In genomic region chr5:76794871-76795270, GRCh38 we compare ENCODE assay signal across 1 cellular context.
TF ChIP-seq lines count a peak whose summit lies in the region.

No MANE protein-coding gene starts in this region.

TF ChIP-seq in A549, 52 proteins besides CTCF, POLR2A, EP300 and RAD21:
- TF ChIP-seq, protein P1, sequence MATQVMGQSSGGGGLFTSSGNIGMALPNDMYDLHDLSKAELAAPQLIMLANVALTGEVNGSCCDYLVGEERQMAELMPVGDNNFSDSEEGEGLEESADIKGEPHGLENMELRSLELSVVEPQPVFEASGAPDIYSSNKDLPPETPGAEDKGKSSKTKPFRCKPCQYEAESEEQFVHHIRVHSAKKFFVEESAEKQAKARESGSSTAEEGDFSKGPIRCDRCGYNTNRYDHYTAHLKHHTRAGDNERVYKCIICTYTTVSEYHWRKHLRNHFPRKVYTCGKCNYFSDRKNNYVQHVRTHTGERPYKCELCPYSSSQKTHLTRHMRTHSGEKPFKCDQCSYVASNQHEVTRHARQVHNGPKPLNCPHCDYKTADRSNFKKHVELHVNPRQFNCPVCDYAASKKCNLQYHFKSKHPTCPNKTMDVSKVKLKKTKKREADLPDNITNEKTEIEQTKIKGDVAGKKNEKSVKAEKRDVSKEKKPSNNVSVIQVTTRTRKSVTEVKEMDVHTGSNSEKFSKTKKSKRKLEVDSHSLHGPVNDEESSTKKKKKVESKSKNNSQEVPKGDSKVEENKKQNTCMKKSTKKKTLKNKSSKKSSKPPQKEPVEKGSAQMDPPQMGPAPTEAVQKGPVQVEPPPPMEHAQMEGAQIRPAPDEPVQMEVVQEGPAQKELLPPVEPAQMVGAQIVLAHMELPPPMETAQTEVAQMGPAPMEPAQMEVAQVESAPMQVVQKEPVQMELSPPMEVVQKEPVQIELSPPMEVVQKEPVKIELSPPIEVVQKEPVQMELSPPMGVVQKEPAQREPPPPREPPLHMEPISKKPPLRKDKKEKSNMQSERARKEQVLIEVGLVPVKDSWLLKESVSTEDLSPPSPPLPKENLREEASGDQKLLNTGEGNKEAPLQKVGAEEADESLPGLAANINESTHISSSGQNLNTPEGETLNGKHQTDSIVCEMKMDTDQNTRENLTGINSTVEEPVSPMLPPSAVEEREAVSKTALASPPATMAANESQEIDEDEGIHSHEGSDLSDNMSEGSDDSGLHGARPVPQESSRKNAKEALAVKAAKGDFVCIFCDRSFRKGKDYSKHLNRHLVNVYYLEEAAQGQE (IDR thresholded peaks at IDR 0.05) = no peak
- TF ChIP-seq RARB (CRISPR knock-in tag; IDR thresholded peaks at IDR 0.05) (no peak), CEBPB (IDR thresholded peaks at IDR 0.05) (peak; percentile 51 to 63; a peak in 3 of 4 replicates), CHD2 (IDR thresholded peaks at IDR 0.05; ENCODE audit: low read length, partially characterized antibody) (no peak), CHD4 (IDR thresholded peaks at IDR 0.05; ENCODE audit: borderline replicate concordance) (no peak), TP53 (CRISPR knock-in tag; IDR thresholded peaks at IDR 0.05) (no peak), MAFK (IDR thresholded peaks at IDR 0.05; ENCODE audit: partially characterized antibody) (no peak), ZC3H11A (IDR thresholded peaks at IDR 0.05) (no peak), RFX5 (IDR thresholded peaks at IDR 0.05) (no peak), BHLHE40 (IDR thresholded peaks at IDR 0.05; ENCODE audit: low read depth, low read length) (no peak), JUNB (IDR thresholded peaks at IDR 0.05) (0 out of 2 replicates have a peak, but pooled peaks have one; percentile 25), HEYL (CRISPR knock-in tag; IDR thresholded peaks at IDR 0.05) (no peak), CBX8 (IDR thresholded peaks at IDR 0.05) (no peak), MYC (IDR thresholded peaks at IDR 0.05; ENCODE audit: borderline replicate concordance, low read length) (no peak), FOSL2 (IDR thresholded peaks at IDR 0.05) (no peak), FOSL2 (CRISPR knock-in tag; IDR thresholded peaks at IDR 0.05) (peak; percentile 49)
- TF ChIP-seq, protein P2, sequence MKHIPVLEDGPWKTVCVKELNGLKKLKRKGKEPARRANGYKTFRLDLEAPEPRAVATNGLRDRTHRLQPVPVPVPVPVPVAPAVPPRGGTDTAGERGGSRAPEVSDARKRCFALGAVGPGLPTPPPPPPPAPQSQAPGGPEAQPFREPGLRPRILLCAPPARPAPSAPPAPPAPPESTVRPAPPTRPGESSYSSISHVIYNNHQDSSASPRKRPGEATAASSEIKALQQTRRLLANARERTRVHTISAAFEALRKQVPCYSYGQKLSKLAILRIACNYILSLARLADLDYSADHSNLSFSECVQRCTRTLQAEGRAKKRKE (CRISPR knock-in tag; IDR thresholded peaks at IDR 0.05; ENCODE audit: low read depth) = no peak
- TF ChIP-seq, protein P3, sequence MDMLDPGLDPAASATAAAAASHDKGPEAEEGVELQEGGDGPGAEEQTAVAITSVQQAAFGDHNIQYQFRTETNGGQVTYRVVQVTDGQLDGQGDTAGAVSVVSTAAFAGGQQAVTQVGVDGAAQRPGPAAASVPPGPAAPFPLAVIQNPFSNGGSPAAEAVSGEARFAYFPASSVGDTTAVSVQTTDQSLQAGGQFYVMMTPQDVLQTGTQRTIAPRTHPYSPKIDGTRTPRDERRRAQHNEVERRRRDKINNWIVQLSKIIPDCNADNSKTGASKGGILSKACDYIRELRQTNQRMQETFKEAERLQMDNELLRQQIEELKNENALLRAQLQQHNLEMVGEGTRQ (IDR thresholded peaks at IDR 0.05) = no peak
- TF ChIP-seq, protein P4, sequence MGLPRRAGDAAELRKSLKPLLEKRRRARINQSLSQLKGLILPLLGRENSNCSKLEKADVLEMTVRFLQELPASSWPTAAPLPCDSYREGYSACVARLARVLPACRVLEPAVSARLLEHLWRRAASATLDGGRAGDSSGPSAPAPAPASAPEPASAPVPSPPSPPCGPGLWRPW (IDR thresholded peaks at IDR 0.05) = peak; percentile 25; the same call in 1 of the 2 replicates
